Comparison of ENCODE assay signal across 12 cellular contexts in genomic region chr15:83287541-83288027, GRCh38. TPM values are rescaled to one million over a fixed set of nuclear protein-coding genes. Genes with fewer than 3 reads are reported as not detected.
DNase-seq lines count a peak whose midpoint lies in the region; ATAC-seq and TF ChIP-seq lines count a peak whose summit lies in the region.
"Had no signal": no experiment of that assay in that cellular context is flagged by ENCODE, and none has a peak within 500 bp of the region (broad histone marks: within the 10 kb centered on the region; RNA-seq: fewer than 3 reads in every experiment).

No MANE protein-coding gene starts in this region.

- peaks cover 13% of the 10 kb centered on the region for H3K36me3 ChIP-seq in RWPE2 (ENCODE audit: low read depth)
- H3K36me3 ChIP-seq in right atrium auricular region: no peaks in the 10 kb centered on the region
- no peaks in the 10 kb centered on the region for H3K36me3 ChIP-seq in tibial nerve

- peaks cover 56% of the 10 kb centered on the region for H3K4me1 ChIP-seq in RWPE2 (ENCODE audit: insufficient read depth, poor library complexity, severe bottlenecking)
- no peaks in the 10 kb centered on the region for H3K4me1 ChIP-seq in right atrium auricular region
- peaks cover 0 to 22% (median 7%) of the 10 kb centered on the region in 4 donors for H3K4me1 ChIP-seq in tibial nerve

- TF ChIP-seq CTCF in RWPE2 (IDR thresholded peaks at IDR 0.05; ENCODE audit: poor library complexity, severe bottlenecking) (no peak), right atrium auricular region (IDR thresholded peaks at IDR 0.05) (no peak), tibial nerve (IDR thresholded peaks at IDR 0.05) (no peak)

- no peaks in the 10 kb centered on the region for H3K9me3 ChIP-seq in RWPE2 (ENCODE audit: severe bottlenecking)
- no peaks in the 10 kb centered on the region for H3K9me3 ChIP-seq in right atrium auricular region
- H3K9me3 ChIP-seq in tibial nerve: no peaks in the 10 kb centered on the region

- peak overlapping the region; percentile 99 for H3K27ac ChIP-seq in RWPE2 (ENCODE audit: poor library complexity, severe bottlenecking)
- no peak overlapping the region for H3K27ac ChIP-seq in right atrium auricular region
- H3K27ac ChIP-seq in tibial nerve: no peak overlapping the region

- no peak for TF ChIP-seq EP300 in tibial nerve (IDR thresholded peaks at IDR 0.05)

- H3K27me3 ChIP-seq in RWPE2 (ENCODE audit: insufficient read depth, poor library complexity, severe bottlenecking) (no peaks in the 10 kb centered on the region), right atrium auricular region (peaks cover 8 to 14% of the 10 kb centered on the region in 2 donors), tibial nerve (peaks cover 0 to 47% of the 10 kb centered on the region in 2 donors)

- ATAC-seq in RWPE2 (ENCODE audit: low read depth) (peak; percentile 66), HG03108 (IDR thresholded peaks at IDR 0.05; ENCODE audit: unreplicated experiment) (no peak)

- DNase-seq in GM04503 (ENCODE audit: low read depth): peak; percentile 95
- DNase-seq in RWPE2 (ENCODE audit: low spot score): peak; percentile 97
- peak; percentile 91 for DNase-seq in fibroblast of gingiva (ENCODE audit: low read depth)
- peak; percentile 88 for DNase-seq in pulmonary artery endothelial cell (ENCODE audit: low read depth, low spot score)
- no peak for DNase-seq in right atrium auricular region (ENCODE audit: low spot score)
- no peak for DNase-seq in tibial nerve (ENCODE audit: low spot score in 2 of 2)
- DNase-seq in NCI-H82 (lab: John Stamatoyannopoulos, UW): no peak
- DNase-seq: COR-L47, NCI-H1092 had no signal

- WGBS in tibial nerve, 2 donors: 33% methylated on average over 3 of the region's 3 CpGs

- no peak for TF ChIP-seq POLR2A in tibial nerve (IDR thresholded peaks at IDR 0.05)

- H3K4me3 ChIP-seq in RWPE2 (ENCODE audit: severe bottlenecking) (no peak overlapping the region), right atrium auricular region (no peak overlapping the region), tibial nerve (no peak overlapping the region)

RNA-seq across cellular contexts. Expression of gene BNC1, which starts 3.1 kb away (rescaled TPM):
- total RNA-seq in pulmonary artery endothelial cell: 14.2 and 25.0 TPM in 2 replicates
- 10 to 100 TPM in 1 of 2 donors, 1 to 10 TPM in 1; 5.4 to 15.6 TPM for total RNA-seq in right atrium auricular region
- 1 to 10 TPM in 1 of 4 donors, under 1 TPM in 2, not detected in 1; under 0.01 to 1.4 (median 0.21) TPM for total RNA-seq in tibial nerve
- total RNA-seq: natural killer cell treated with Interleukin-12 subunit alpha and Interleukin-12 subunit beta and Interleukin-15 and Interleukin-18, amount 100 ng/mL, for 72 hours; T-helper 2 cell treated with Interferon-gamma antibody and Interleukin-4, amounts not matched to agents 100 ng/mL and 5 ng/mL, for 36 hours had no signal

Comparison
In these comparisons a context has a peak if more than half of its experiments do, and no peak if none do; other contexts are left out.
1. DNase-seq: peak in GM04503 (single experiment), RWPE2 (single experiment), fibroblast of gingiva (single experiment) and pulmonary artery endothelial cell (single experiment); none in right atrium auricular region (single experiment), tibial nerve (0 of 2) and NCI-H82 (single experiment).